In genomic region chr1:155051777-155052398, GRCh38 we compare ENCODE assay signal across 8 cellular contexts. TPM values are rescaled to one million over a fixed set of nuclear protein-coding genes. Genes with fewer than 3 reads are reported as not detected.
DNase-seq lines count a peak whose midpoint lies in the region; ATAC-seq and TF ChIP-seq lines count a peak whose summit lies in the region.

No MANE protein-coding gene starts in this region.

- H3K4me3 Mint-ChIP-seq in neural crest cell = peak overlapping the region; percentile 88

- no peaks in the 10 kb centered on the region for H3K9me3 ChIP-seq in vagina

- H3K4me3 ChIP-seq in foreskin fibroblast (ENCODE audit: low read depth in 1 of 2, low read length in 2 of 2) (peak overlapping the region; percentile 73 to 77), vagina (peak overlapping the region; percentile 86 to 88)

- TF ChIP-seq CTCF in foreskin fibroblast (IDR thresholded peaks at IDR 0.05; ENCODE audit: low read depth, low read length) (no peak), neural crest cell (conservative IDR thresholded peaks at IDR 0.05) (no peak), vagina (IDR thresholded peaks at IDR 0.05) (no peak)

- H3K9me3 Mint-ChIP-seq in neural crest cell = no peaks in the 10 kb centered on the region

- TF ChIP-seq POLR2A in vagina (IDR thresholded peaks at IDR 0.05) = no peak

- peaks cover 6% of the 10 kb centered on the region for H3K27me3 Mint-ChIP-seq in neural crest cell (ENCODE audit: low read depth)

- no peaks in the 10 kb centered on the region for H3K27me3 ChIP-seq in vagina

- peaks cover 34% of the 10 kb centered on the region for H3K4me1 Mint-ChIP-seq in neural crest cell

- H3K36me3 Mint-ChIP-seq in neural crest cell (ENCODE audit: low read depth) = no peaks in the 10 kb centered on the region

- peaks cover 42% of the 10 kb centered on the region for H3K4me1 ChIP-seq in vagina

- intact Hi-C loops in vagina (cut with DNase I) = loop anchor here (5.0 kb wide), 1 partner anchor 50 kb away; the partner anchor contains the start of gene ZBTB7B

- peak overlapping the region; percentile 96 for H3K27ac ChIP-seq in vagina

- peaks cover 0 to 31% of the 10 kb centered on the region in 2 donors for H3K36me3 ChIP-seq in vagina

- ATAC-seq in HG02642 (IDR thresholded peaks at IDR 0.05; ENCODE audit: poor library complexity, unreplicated experiment) = peak; percentile 7
- no peak for ATAC-seq in HG02571 (IDR thresholded peaks at IDR 0.05; ENCODE audit: unreplicated experiment)

- H3K27ac Mint-ChIP-seq in neural crest cell (ENCODE audit: unreplicated experiment) = no peak overlapping the region

- DNase-seq in COR-L47 (lab: John Stamatoyannopoulos, UW) = peak; percentile 71
- peak; percentile 27 for DNase-seq in activated effector memory CD4-positive, alpha-beta T cell treated with Interleukin-2 at 50 U/mL for 16 hours
- DNase-seq in foreskin fibroblast = peak in 1 of 2 donors; percentile 69
- no peak for DNase-seq in neural crest cell (ENCODE audit: low read depth, low spot score)
- no peak for DNase-seq in vagina (ENCODE audit: extremely low spot score in 2 of 2)

TF ChIP-seq in PFSK-1, 5 proteins besides CTCF, POLR2A, EP300 and RAD21:
- TF ChIP-seq POLR2AphosphoS5 (IDR thresholded peaks at IDR 0.05; ENCODE audit: low read depth, low read length) (no peak), SIN3A (IDR thresholded peaks at IDR 0.05; ENCODE audit: borderline replicate concordance, insufficient read depth, low read length) (peak; percentile 61; the same call in 1 of the 2 replicates), FOXP2 (optimal IDR thresholded peaks at IDR 0.05; ENCODE audit: borderline replicate concordance, extremely low read depth, extremely low read length, insufficient read depth) (no peak)

RNA-seq across cellular contexts. Expression of gene ADAM15, which starts 0.8 kb away (rescaled TPM):
- polyA plus RNA-seq in PFSK-1 (2012; ENCODE audit: insufficient read length, low read depth) = 99.1 TPM
- total RNA-seq in neural crest cell (82.2 and 85.1 TPM in 2 replicates), vagina (193 TPM)

RNA-seq across cellular contexts. Expression of gene EFNA4, which starts 11.7 kb away (rescaled TPM):
- polyA plus RNA-seq in PFSK-1 (2012; ENCODE audit: insufficient read length, low read depth) = 13.4 TPM
- 26.4 and 28.5 TPM in 2 replicates for total RNA-seq in neural crest cell
- 13.8 TPM for total RNA-seq in vagina

RNA-seq across cellular contexts. Expression of gene DCST1, which starts 18.3 kb away (rescaled TPM):
- polyA plus RNA-seq in PFSK-1 (2012; ENCODE audit: insufficient read length, low read depth) = not detected
- total RNA-seq in neural crest cell (not detected in 2 replicates), vagina (not detected)

RNA-seq across cellular contexts. Expression of gene DCST2, which starts 18.3 kb away (rescaled TPM):
- 1.0 TPM for polyA plus RNA-seq in PFSK-1 (2012; ENCODE audit: insufficient read length, low read depth)
- total RNA-seq in neural crest cell (1.3 and 3.4 TPM in 2 replicates), vagina (7.9 TPM)

RNA-seq across cellular contexts. Expression of gene EFNA3, which starts 26.7 kb away (rescaled TPM):
- polyA plus RNA-seq in PFSK-1 (2012; ENCODE audit: insufficient read length, low read depth) = 8.9 TPM
- total RNA-seq in neural crest cell = 5.6 and 6.6 TPM in 2 replicates
- total RNA-seq in vagina = 22.3 TPM

Comparison
In these comparisons a context has a peak if more than half of its experiments do, and no peak if none do; other contexts are left out.
1. DNase-seq: peak in COR-L47 (single experiment) and activated effector memory CD4-positive, alpha-beta T cell treated with Interleukin-2 at 50 U/mL for 16 hours (single experiment); none in neural crest cell (single experiment) and vagina (0 of 2).